ENCODE assay signal across 8 cellular contexts in genomic region chr7:39733881-39734571, GRCh38.
DNase-seq lines count a peak whose midpoint lies in the region; ATAC-seq and TF ChIP-seq lines count a peak whose summit lies in the region.

No MANE protein-coding gene starts in this region.

- H3K4me3 ChIP-seq in thyroid gland (replicated peaks in 1 of 3), result peak overlapping the region in 2 of 3 donors; percentile 33 to 43

- peaks cover 10 to 21% of the 10 kb centered on the region in 2 donors for H3K4me1 ChIP-seq in thyroid gland

- peak overlapping the region; percentile 48 to 96 (median 93) for H3K27ac Mint-ChIP-seq in brain

- no peak for TF ChIP-seq CTCF in brain (conservative IDR thresholded peaks at IDR 0.05)
- TF ChIP-seq CTCF in thyroid gland (IDR thresholded peaks at IDR 0.05), result no peak

- intact Hi-C loops in thyroid gland (cut with DNase I), result no loop called here

- ATAC-seq in GM18517 (IDR thresholded peaks at IDR 0.05; ENCODE audit: unreplicated experiment), result no peak

- peaks cover 21% of the 10 kb centered on the region for H3K36me3 Mint-ChIP-seq in brain

- peaks cover 0 to 2% (median 0%) of the 10 kb centered on the region in 5 experiments for H3K9me3 Mint-ChIP-seq in brain

- peaks cover 44% of the 10 kb centered on the region for H3K4me1 Mint-ChIP-seq in brain

- peak overlapping the region in 2 of 3 donors; percentile 63 to 80 for H3K27ac ChIP-seq in thyroid gland

- no peak for TF ChIP-seq POLR2A in thyroid gland (IDR thresholded peaks at IDR 0.05)

- H3K36me3 ChIP-seq in thyroid gland, result no peaks in the 10 kb centered on the region

- no peaks in the 10 kb centered on the region for H3K27me3 ChIP-seq in thyroid gland

- H3K4me3 Mint-ChIP-seq in brain, result peak overlapping the region; percentile 83 to 94 (median 87)

- no peaks in the 10 kb centered on the region for H3K27me3 Mint-ChIP-seq in brain

- 33 to 40% methylated on average over 8 of the region's 8 CpGs for WGBS in thyroid gland, 2 donors

- H3K9me3 ChIP-seq in thyroid gland, result no peaks in the 10 kb centered on the region

- DNase-seq in stimulated activated CD4-positive, alpha-beta T cell treated with anti-CD3 and anti-CD28 coated beads, Interleukin-15, amount 100 ng/mL, for 24 hours, result peak; percentile 14
- DNase-seq in stimulated activated CD4-positive, alpha-beta T cell treated with anti-CD3 and anti-CD28 coated beads, Interleukin-2, amount 100 ng/mL, for 24 hours, result no peak
- DNase-seq in NCI-H69 (lab: John Stamatoyannopoulos, UW) (peak; percentile 63), left kidney (ENCODE audit: low read depth, low spot score) (peak; percentile 72), thyroid gland (no peak), SHP77 treated with DMSO at 0.1 percent for 48 hours (lab: John Stamatoyannopoulos, UW) (no peak)

Comparison
In these comparisons a context has a peak if more than half of its experiments do, and no peak if none do; other contexts are left out.
1. DNase-seq: peak in stimulated activated CD4-positive, alpha-beta T cell treated with anti-CD3 and anti-CD28 coated beads, Interleukin-15, amount 100 ng/mL, for 24 hours (single experiment), NCI-H69 (single experiment) and left kidney (single experiment); none in stimulated activated CD4-positive, alpha-beta T cell treated with anti-CD3 and anti-CD28 coated beads, Interleukin-2, amount 100 ng/mL, for 24 hours (0 of 2), thyroid gland (0 of 2) and SHP77 treated with DMSO at 0.1 percent for 48 hours (single experiment).